Comparison of ENCODE assay signal across 9 cellular contexts in the genomic region with DNA sequence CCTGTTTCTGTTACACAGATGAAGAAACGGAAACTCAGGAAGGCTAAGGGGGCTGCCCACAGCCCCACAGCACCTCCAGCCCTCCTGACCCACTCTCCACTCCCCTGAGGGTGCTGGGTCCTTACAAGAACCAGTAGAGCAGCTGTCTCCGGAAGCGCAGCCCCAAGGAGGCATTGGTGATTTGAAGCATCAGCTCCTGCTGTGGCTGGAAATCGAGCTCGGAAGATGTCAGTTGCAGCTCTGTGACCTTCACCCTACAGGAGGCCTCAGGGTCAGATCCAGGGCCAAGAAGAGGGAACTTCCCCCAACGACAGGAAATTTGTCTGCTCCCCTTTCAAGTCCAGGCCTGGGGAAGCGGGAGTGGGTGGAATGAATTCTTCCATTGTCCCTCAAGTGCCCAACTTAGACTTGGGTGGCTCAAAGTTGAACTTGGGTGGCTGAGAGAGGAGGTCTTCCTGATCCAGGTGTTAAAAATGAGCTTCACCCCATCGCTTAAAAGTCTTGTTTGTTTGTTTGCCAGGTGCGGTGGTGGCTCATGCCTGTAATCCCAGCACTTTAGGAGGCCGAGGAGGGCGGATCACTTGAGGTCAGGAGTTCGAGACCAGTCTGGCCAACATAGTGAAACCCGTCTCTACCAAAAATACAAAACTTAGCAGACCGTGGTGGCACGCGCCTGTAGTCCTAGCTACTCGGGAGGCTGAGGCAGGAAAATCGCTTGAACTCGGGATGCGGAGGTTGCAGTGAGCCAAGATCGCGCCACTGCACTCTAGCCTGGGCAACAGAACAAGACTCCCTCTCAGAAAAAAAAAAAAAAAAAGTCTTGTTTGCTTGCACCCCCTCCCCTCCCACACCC. TPM values are rescaled to one million over a fixed set of nuclear protein-coding genes. Genes with fewer than 3 reads are reported as not detected.
A peak's percentile ranks its signal among the peaks of the same experiment; 100 is the strongest.
DNase-seq lines count a peak whose midpoint lies in the region; ATAC-seq and TF ChIP-seq lines count a peak whose summit lies in the region.
"Had no signal": no experiment of that assay in that cellular context is flagged by ENCODE, and none has a peak within 500 bp of the region (broad histone marks: within the 10 kb centered on the region; RNA-seq: fewer than 3 reads in every experiment).

No MANE protein-coding gene starts in this region.

- no peak for DNase-seq in activated CD8-positive, alpha-beta memory T cell treated with anti-CD3 and anti-CD28 coated beads, Interleukin-2, amount 10 ng/mL, durations not matched to agents 7 days and 5 days
- DNase-seq in activated CD8-positive, alpha-beta memory T cell treated with anti-CD3 and anti-CD28 coated beads, Interleukin-2, amount 50 U/mL, for 4 hours = no peak
- DNase-seq in WTC11 (ENCODE audit: low spot score) (no peak), foreskin fibroblast (no peak), GM13977 (ENCODE audit: low spot score) (no peak), midbrain (lab: John Stamatoyannopoulos, UW) (no peak)
- no peak for DNase-seq in stimulated activated naive CD8-positive, alpha-beta T cell treated with anti-CD3 and anti-CD28 coated beads, Interleukin-15, amount 100 ng/mL, for 72 hours
- DNase-seq in activated effector memory CD4-positive, alpha-beta T cell treated with anti-CD3 and anti-CD28 coated beads, Interleukin-2, amount 50 U/mL, for 16 hours = no peak

- H3K36me3 Mint-ChIP-seq in activated CD8-positive, alpha-beta memory T cell treated with anti-CD3 and anti-CD28 coated beads, Interleukin-2, amount 10 ng/mL, durations not matched to agents 7 days and 5 days = no peaks in the 10 kb centered on the region
- H3K36me3 Mint-ChIP-seq in WTC11 = peaks cover 37% of the 10 kb centered on the region

- H3K4me3 ChIP-seq in foreskin fibroblast (ENCODE audit: low read depth in 1 of 2, low read length in 2 of 2) = peak overlapping the region; percentile 2 to 46

- TF ChIP-seq CTCF in WTC11 (IDR thresholded peaks at IDR 0.05) = no peak
- no peak for TF ChIP-seq CTCF in foreskin fibroblast (IDR thresholded peaks at IDR 0.05; ENCODE audit: low read depth, low read length)
- no peak for TF ChIP-seq CTCF in GM13977 (IDR thresholded peaks at IDR 0.05; ENCODE audit: extremely low read depth, insufficient read depth, missing control alignments)

- peaks cover 12% of the 10 kb centered on the region for H3K27me3 Mint-ChIP-seq in activated CD8-positive, alpha-beta memory T cell treated with anti-CD3 and anti-CD28 coated beads, Interleukin-2, amount 10 ng/mL, durations not matched to agents 7 days and 5 days
- no peaks in the 10 kb centered on the region for H3K27me3 Mint-ChIP-seq in WTC11 (ENCODE audit: low read depth)
- H3K27me3 Mint-ChIP-seq in stimulated activated naive CD8-positive, alpha-beta T cell treated with anti-CD3 and anti-CD28 coated beads, Interleukin-15, amount 100 ng/mL, for 72 hours = peaks cover 12% of the 10 kb centered on the region

- no peak for ATAC-seq in activated CD8-positive, alpha-beta memory T cell treated with anti-CD3 and anti-CD28 coated beads, Interleukin-2, amount 10 ng/mL, durations not matched to agents 7 days and 5 days
- ATAC-seq in WTC11 = no peak
- no peak for ATAC-seq in stimulated activated naive CD8-positive, alpha-beta T cell treated with anti-CD3 and anti-CD28 coated beads, Interleukin-15, amount 100 ng/mL, for 72 hours

- in situ Hi-C loops in GM13977 (cut with MboI; ENCODE audit: low pct_unique_long_range_greater_than_20kb, low sequenced_read_pairs, unreplicated experiment) = no loop called here

- peaks cover 22% of the 10 kb centered on the region for H3K4me1 Mint-ChIP-seq in activated CD8-positive, alpha-beta memory T cell treated with anti-CD3 and anti-CD28 coated beads, Interleukin-2, amount 10 ng/mL, durations not matched to agents 7 days and 5 days
- H3K4me1 Mint-ChIP-seq in WTC11 = peaks cover 14% of the 10 kb centered on the region
- H3K4me1 Mint-ChIP-seq in stimulated activated naive CD8-positive, alpha-beta T cell treated with anti-CD3 and anti-CD28 coated beads, Interleukin-15, amount 100 ng/mL, for 72 hours = peaks cover 34% of the 10 kb centered on the region

- POLR2A ChIA-PET in WTC11 (lab: Charles Lee) = interaction anchor here (0.6 to 3.1 kb wide), 9 partner anchors 9 to 591 kb away, joined by 3 to 43 read pairs (median 4); partner anchors contain the start of genes PCIF1 and ZSWIM1

- H3K9me3 Mint-ChIP-seq in activated CD8-positive, alpha-beta memory T cell treated with anti-CD3 and anti-CD28 coated beads, Interleukin-2, amount 10 ng/mL, durations not matched to agents 7 days and 5 days (ENCODE audit: low read depth) = no peaks in the 10 kb centered on the region
- H3K9me3 Mint-ChIP-seq in WTC11 = no peaks in the 10 kb centered on the region
- H3K9me3 Mint-ChIP-seq in stimulated activated naive CD8-positive, alpha-beta T cell treated with anti-CD3 and anti-CD28 coated beads, Interleukin-15, amount 100 ng/mL, for 72 hours = no peaks in the 10 kb centered on the region
- H3K9me3 Mint-ChIP-seq: CD4-positive, alpha-beta T cell had no signal

- H3K27ac Mint-ChIP-seq in activated CD8-positive, alpha-beta memory T cell treated with anti-CD3 and anti-CD28 coated beads, Interleukin-2, amount 10 ng/mL, durations not matched to agents 7 days and 5 days = peak overlapping the region; percentile 71
- no peak overlapping the region for H3K27ac Mint-ChIP-seq in WTC11
- peak overlapping the region; percentile 89 to 94 for H3K27ac Mint-ChIP-seq in stimulated activated naive CD8-positive, alpha-beta T cell treated with anti-CD3 and anti-CD28 coated beads, Interleukin-15, amount 100 ng/mL, for 72 hours
- H3K27ac Mint-ChIP-seq: CD4-positive, alpha-beta T cell had no signal

- CTCF ChIA-PET in activated CD8-positive, alpha-beta memory T cell treated with anti-CD3 and anti-CD28 coated beads, Interleukin-2, amount 10 ng/mL, durations not matched to agents 7 days and 5 days (lab: Charles Lee) = interaction anchor here (0.7 to 2.5 kb wide), 7 partner anchors 20 to 104 kb away, joined by 3 to 9 read pairs (median 4); partner anchors contain the start of genes PCIF1 and ZNF335
- CTCF ChIA-PET in WTC11 (lab: Charles Lee) = interaction anchor here (0.6 to 2.7 kb wide), 5 partner anchors 20 to 111 kb away, joined by 4 to 13 read pairs (median 4); partner anchors contain the start of genes NEURL2 and PCIF1

- H3K4me3 Mint-ChIP-seq in activated CD8-positive, alpha-beta memory T cell treated with anti-CD3 and anti-CD28 coated beads, Interleukin-2, amount 10 ng/mL, durations not matched to agents 7 days and 5 days = peak overlapping the region; percentile 67
- peak overlapping the region; percentile 85 for H3K4me3 Mint-ChIP-seq in WTC11
- H3K4me3 Mint-ChIP-seq in stimulated activated naive CD8-positive, alpha-beta T cell treated with anti-CD3 and anti-CD28 coated beads, Interleukin-15, amount 100 ng/mL, for 72 hours = peak overlapping the region; percentile 79 to 89

TF ChIP-seq in WTC11, 78 proteins besides CTCF, POLR2A, EP300 and RAD21 (continues in another document):
- no peak for TF ChIP-seq ZBTB43 (CRISPR knock-in tag; IDR thresholded peaks at IDR 0.05)
- TF ChIP-seq ZNF263 (CRISPR knock-in tag; IDR thresholded peaks at IDR 0.05; ENCODE audit: low read depth) = no peak
- no peak for TF ChIP-seq FOXJ3 (CRISPR knock-in tag; IDR thresholded peaks at IDR 0.05; ENCODE audit: borderline replicate concordance)
- TF ChIP-seq OVOL2 (CRISPR knock-in tag; IDR thresholded peaks at IDR 0.05; ENCODE audit: borderline replicate concordance) = no peak
- no peak for TF ChIP-seq EMX1 (CRISPR knock-in tag; IDR thresholded peaks at IDR 0.05)
- TF ChIP-seq ZNF396 (CRISPR knock-in tag; IDR thresholded peaks at IDR 0.05; ENCODE audit: borderline replicate concordance) = no peak
- no peak for TF ChIP-seq NFYB (CRISPR knock-in tag; conservative IDR thresholded peaks at IDR 0.05; ENCODE audit: low read depth)
- TF ChIP-seq MYBL2 (CRISPR knock-in tag; IDR thresholded peaks at IDR 0.05) = no peak
- TF ChIP-seq, protein P1, sequence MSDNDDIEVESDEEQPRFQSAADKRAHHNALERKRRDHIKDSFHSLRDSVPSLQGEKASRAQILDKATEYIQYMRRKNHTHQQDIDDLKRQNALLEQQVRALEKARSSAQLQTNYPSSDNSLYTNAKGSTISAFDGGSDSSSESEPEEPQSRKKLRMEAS (CRISPR knock-in tag; IDR thresholded peaks at IDR 0.05) = no peak
- TF ChIP-seq SMAD3 (CRISPR knock-in tag; IDR thresholded peaks at IDR 0.05; ENCODE audit: borderline replicate concordance) = no peak

RNA-seq across cellular contexts. Expression of gene PLTP, which starts 1.9 kb away (rescaled TPM):
- 1 to 10 TPM; 3.2 to 3.3 TPM for total RNA-seq in activated CD8-positive, alpha-beta memory T cell treated with anti-CD3 and anti-CD28 coated beads, Interleukin-2, amount 10 ng/mL, durations not matched to agents 7 days and 5 days
- total RNA-seq in WTC11 (2021) = 109 to 135 TPM (median 133 TPM) in 3 replicates
- total RNA-seq: CD4-positive, alpha-beta T cell had no signal

RNA-seq across cellular contexts. Expression of gene CTSA, which starts 18.9 kb away (rescaled TPM):
- 10 to 100 TPM; 55.5 to 69.6 TPM for total RNA-seq in activated CD8-positive, alpha-beta memory T cell treated with anti-CD3 and anti-CD28 coated beads, Interleukin-2, amount 10 ng/mL, durations not matched to agents 7 days and 5 days
- 44.2 to 48.3 TPM (median 47.2 TPM) in 3 replicates for total RNA-seq in WTC11 (2021)

RNA-seq across cellular contexts. Expression of gene NEURL2, which starts 19.0 kb away (rescaled TPM):
- total RNA-seq in activated CD8-positive, alpha-beta memory T cell treated with anti-CD3 and anti-CD28 coated beads, Interleukin-2, amount 10 ng/mL, durations not matched to agents 7 days and 5 days = 1 to 10 TPM in 1 of 2 experiments, under 1 TPM in 1; 0.91 to 1.9 TPM
- total RNA-seq in WTC11 (2021) = 6.1 to 8.3 TPM (median 6.6 TPM) in 3 replicates

RNA-seq across cellular contexts. Expression of gene SPATA25, which starts 22.6 kb away (rescaled TPM):
- total RNA-seq in activated CD8-positive, alpha-beta memory T cell treated with anti-CD3 and anti-CD28 coated beads, Interleukin-2, amount 10 ng/mL, durations not matched to agents 7 days and 5 days = 1 to 10 TPM in 1 of 2 experiments, under 1 TPM in 1; 0.55 to 1.2 TPM
- 3.3 to 4.5 TPM (median 3.7 TPM) in 3 replicates for total RNA-seq in WTC11 (2021)

RNA-seq across cellular contexts. Expression of gene PCIF1, which starts 24.4 kb away (rescaled TPM):
- total RNA-seq in activated CD8-positive, alpha-beta memory T cell treated with anti-CD3 and anti-CD28 coated beads, Interleukin-2, amount 10 ng/mL, durations not matched to agents 7 days and 5 days = 10 to 100 TPM; 41.6 to 52.3 TPM
- 37.7 to 42.2 TPM (median 39.4 TPM) in 3 replicates for total RNA-seq in WTC11 (2021)

Comparison
In these comparisons a context has a peak if more than half of its experiments do, and no peak if none do; other contexts are left out.
1. RNA of gene PLTP, which starts 1.9 kb away (total RNA-seq): 109 to 135 TPM in WTC11; 3.2 to 3.3 TPM in activated CD8-positive, alpha-beta memory T cell treated with anti-CD3 and anti-CD28 coated beads, Interleukin-2, amount 10 ng/mL, durations not matched to agents 7 days and 5 days; every median in the first group is over 10 times any median in the second.
2. Peak in every context shown above with its lines, with median percentiles within 50 percentile points of each other: H3K4me3 Mint-ChIP-seq.